30 cellular contexts compared by ENCODE assay signal in the genomic region with DNA sequence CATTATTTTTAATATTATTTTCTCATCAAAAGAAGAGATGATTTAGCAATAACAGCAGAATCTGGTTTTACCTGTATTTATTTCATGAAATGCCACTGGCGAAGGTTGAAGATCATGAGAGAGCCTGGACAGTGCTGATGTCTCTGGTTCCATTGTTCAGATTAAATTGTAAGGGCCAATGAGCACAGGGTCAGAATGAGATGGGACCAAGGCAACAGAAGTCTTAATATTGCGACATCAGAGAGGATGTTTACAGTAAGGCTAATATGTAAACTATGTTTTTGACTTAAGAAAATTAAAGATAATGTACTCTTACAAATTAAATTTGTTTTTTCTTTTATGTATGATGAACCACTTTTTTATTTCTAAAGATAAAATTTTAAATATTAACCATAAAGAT. TPM values are rescaled to one million over a fixed set of nuclear protein-coding genes. Genes with fewer than 3 reads are reported as not detected.
"Had no signal": no experiment of that assay in that cellular context is flagged by ENCODE, and none has a peak within 500 bp of the region (broad histone marks: within the 10 kb centered on the region; RNA-seq: fewer than 3 reads in every experiment).

No MANE protein-coding gene starts in this region.

- H3K9ac ChIP-seq: neural progenitor cell had no signal

- DNase-seq: activated CD4-positive, alpha-beta memory T cell treated with anti-CD3 and anti-CD28 coated beads, Interleukin-2, amount 10 ng/mL, durations not matched to agents 7 days and 5 days; activated CD4-positive, alpha-beta T cell treated with anti-CD3 and anti-CD28 coated beads for 1 hour; activated CD4-positive, alpha-beta T cell treated with anti-CD3 and anti-CD28 coated beads, Interleukin-2, amount 10 ng/mL, durations not matched to agents 7 days and 5 days; activated CD8-positive, alpha-beta memory T cell treated with anti-CD3 and anti-CD28 coated beads, Interleukin-2, amount 50 U/mL, for 48 hours; activated gamma-delta T cell; activated naive CD4-positive, alpha-beta T cell treated with anti-CD3 and anti-CD28 coated beads, Interleukin-2, amount 50 U/mL, for 16 hours; activated naive CD8-positive, alpha-beta T cell treated with anti-CD3 and anti-CD28 coated beads, Interleukin-2, amount 50 U/mL, for 24 hours; activated T-cell treated with anti-CD3 and anti-CD28 coated beads, Interleukin-2, amount 50 U/mL, for 24 hours; dermis blood vessel endothelial cell; effector CD4-positive, alpha-beta T cell; foreskin melanocyte; islet precursor cell; left cardiac atrium; mammary epithelial cell; midbrain; naive thymus-derived CD4-positive, alpha-beta T cell; occipital lobe; sigmoid colon; stimulated activated CD4-positive, alpha-beta T cell treated with anti-CD3 and anti-CD28 coated beads, Interleukin-1b, Interleukin-23, amount 100 ng/mL, for 48 hours; stimulated activated CD4-positive, alpha-beta T cell treated with anti-CD3 and anti-CD28 coated beads, Interleukin-4, amount 100 ng/mL, for 4 hours; stimulated activated CD8-positive, alpha-beta memory T cell treated with anti-CD3 and anti-CD28 coated beads, Interleukin-4, amount 100 ng/mL, for 48 hours; stimulated activated naive CD8-positive, alpha-beta T cell treated with anti-CD3 and anti-CD28 coated beads, Interleukin-15, amount 100 ng/mL, for 72 hours; substantia nigra; T-helper 17 cell had no signal

- H3K9me3 ChIP-seq: breast epithelium, esophagus muscularis mucosa, sigmoid colon had no signal

- H3K27me3 ChIP-seq: breast epithelium, esophagus muscularis mucosa, neural progenitor cell, sigmoid colon had no signal

- H2AFZ ChIP-seq: neural progenitor cell had no signal

- ATAC-seq: activated naive CD8-positive, alpha-beta T cell treated with anti-CD3 and anti-CD28 coated beads, Interleukin-2, amount 50 U/mL, for 24 hours; left cardiac atrium; naive thymus-derived CD4-positive, alpha-beta T cell; stimulated activated memory B cell treated with anti-CD40 and anti-IgM and Interleukin-4, amounts not matched to agents 10 μg/mL and 1 μg/mL and 100 μg/mL, for 72 hours; stimulated activated naive CD8-positive, alpha-beta T cell treated with anti-CD3 and anti-CD28 coated beads, Interleukin-15, amount 100 ng/mL, for 72 hours; T-helper 17 cell; WTC11 had no signal

- H3K36me3 ChIP-seq: breast epithelium, esophagus muscularis mucosa, neural progenitor cell, sigmoid colon had no signal

- H3K4me3 ChIP-seq: breast epithelium, esophagus muscularis mucosa, neural progenitor cell, sigmoid colon, smooth muscle cell had no signal

- H3K27ac ChIP-seq: breast epithelium, esophagus muscularis mucosa, neural progenitor cell, sigmoid colon had no signal

- H3K4me2 ChIP-seq: neural progenitor cell, smooth muscle cell had no signal

- H3K4me1 ChIP-seq: breast epithelium, esophagus muscularis mucosa, neural progenitor cell, sigmoid colon had no signal

RNA-seq across cellular contexts. Expression of a gene that starts 35.2 kb away (rescaled TPM):
- polyA plus RNA-seq: mammary epithelial cell had no signal
